In the genomic region with DNA sequence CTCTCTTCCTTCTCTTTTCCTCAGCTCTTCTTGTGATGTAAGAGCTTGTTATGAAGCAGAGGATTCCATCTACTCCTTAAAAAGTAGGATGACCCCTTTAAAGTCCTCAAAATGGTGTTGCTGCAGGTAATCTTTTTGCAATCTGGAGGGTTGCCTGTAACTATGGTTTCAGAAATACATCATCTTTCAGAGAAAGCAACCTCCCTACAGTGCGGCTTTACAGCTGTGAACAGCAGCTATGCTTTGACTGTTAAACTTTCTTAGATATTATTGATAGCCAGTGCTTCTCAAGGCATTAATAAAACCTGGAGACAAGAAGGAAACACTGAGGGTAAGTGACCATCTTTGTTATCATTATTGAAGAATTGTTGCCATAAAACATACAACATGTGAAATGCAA, we compare ENCODE assay signal across 1 cellular context.
TF ChIP-seq lines count a peak whose summit lies in the region.

No MANE protein-coding gene starts in this region.

TF ChIP-seq in GM12878, 131 proteins besides CTCF, POLR2A, EP300 and RAD21 (continued from another document):
- TF ChIP-seq, protein P1, sequence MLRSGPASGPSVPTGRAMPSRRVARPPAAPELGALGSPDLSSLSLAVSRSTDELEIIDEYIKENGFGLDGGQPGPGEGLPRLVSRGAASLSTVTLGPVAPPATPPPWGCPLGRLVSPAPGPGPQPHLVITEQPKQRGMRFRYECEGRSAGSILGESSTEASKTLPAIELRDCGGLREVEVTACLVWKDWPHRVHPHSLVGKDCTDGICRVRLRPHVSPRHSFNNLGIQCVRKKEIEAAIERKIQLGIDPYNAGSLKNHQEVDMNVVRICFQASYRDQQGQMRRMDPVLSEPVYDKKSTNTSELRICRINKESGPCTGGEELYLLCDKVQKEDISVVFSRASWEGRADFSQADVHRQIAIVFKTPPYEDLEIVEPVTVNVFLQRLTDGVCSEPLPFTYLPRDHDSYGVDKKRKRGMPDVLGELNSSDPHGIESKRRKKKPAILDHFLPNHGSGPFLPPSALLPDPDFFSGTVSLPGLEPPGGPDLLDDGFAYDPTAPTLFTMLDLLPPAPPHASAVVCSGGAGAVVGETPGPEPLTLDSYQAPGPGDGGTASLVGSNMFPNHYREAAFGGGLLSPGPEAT (IDR thresholded peaks at IDR 0.05; ENCODE audit: low read depth): no peak
